ENCODE assay signal across 9 cellular contexts in the genomic region with DNA sequence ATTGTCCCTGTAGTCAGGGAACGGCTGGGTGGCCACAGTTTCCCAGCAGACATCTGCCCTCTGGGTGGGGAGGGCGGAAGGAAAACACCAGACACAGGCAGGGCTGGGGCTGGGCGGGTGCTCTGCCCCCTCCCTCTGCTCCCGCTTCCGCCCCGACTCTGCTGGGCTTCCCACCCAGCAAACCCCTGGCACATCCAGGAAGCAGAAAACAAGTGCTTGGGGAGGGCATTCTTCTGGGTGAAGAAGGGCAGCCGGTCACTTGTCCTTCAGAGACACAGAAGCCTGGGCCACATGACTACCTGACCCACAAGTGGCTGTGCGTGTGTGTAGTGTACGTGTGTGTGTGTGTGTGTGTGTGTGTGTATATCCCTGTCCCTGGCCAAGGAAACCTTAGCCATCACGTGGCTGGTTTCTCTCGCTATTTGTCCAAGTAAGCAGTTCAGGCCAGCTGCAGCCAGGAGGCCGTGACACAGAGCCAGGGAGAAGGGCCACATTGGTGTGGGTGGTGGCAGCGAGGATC.
DNase-seq lines count a peak whose midpoint lies in the region; ATAC-seq and TF ChIP-seq lines count a peak whose summit lies in the region.
"Had no signal": no experiment of that assay in that cellular context is flagged by ENCODE, and none has a peak within 500 bp of the region (broad histone marks: within the 10 kb centered on the region; RNA-seq: fewer than 3 reads in every experiment).

No MANE protein-coding gene starts in this region.

- no peak overlapping the region for H3K4me2 ChIP-seq in SK-N-SH

- no peak for TF ChIP-seq RAD21 in SK-N-SH (IDR thresholded peaks at IDR 0.05; ENCODE audit: low read length)

- intact Hi-C loops in colonic mucosa (cut with DNase I): no loop called here
- intact Hi-C loops in thyroid gland (cut with DNase I): loop anchor here (5.0 kb wide), 1 partner anchor 179 kb away; no protein-coding TSS in a partner anchor

- peak overlapping the region; percentile 82 to 97; a peak in 3 of 4 replicates for H3K27ac ChIP-seq in SK-N-SH (ENCODE audit: low read depth in 2 of 2, low read length in 1 of 2)
- H3K27ac ChIP-seq in colonic mucosa: peak overlapping the region; percentile 69
- H3K27ac ChIP-seq in mucosa of rectum (ENCODE audit: low read depth in 2 of 2, low read length in 2 of 2): peak overlapping the region; percentile 67 to 86
- peak overlapping the region; percentile 94 to 99 (median 95) for H3K27ac ChIP-seq in thyroid gland

- no peak for ATAC-seq in SK-N-SH treated with all-trans-retinoic acid at 6 μM for 48 hours
- no peak for ATAC-seq in HG02759 (IDR thresholded peaks at IDR 0.05; ENCODE audit: unreplicated experiment)

- H3K4me1 ChIP-seq in SK-N-SH (ENCODE audit: control insufficient read depth in 1 of 2, insufficient read depth in 2 of 2, low read depth in 1 of 2, low read length in 1 of 2) (peaks cover 49 to 90% of the 10 kb centered on the region in 2 experiments; a peak in 3 of 4 replicates), colonic mucosa (peaks cover 32% of the 10 kb centered on the region), mucosa of rectum (ENCODE audit: control insufficient read depth in 2 of 2, insufficient read depth in 2 of 2, low read length in 2 of 2) (peaks cover 57 to 64% of the 10 kb centered on the region in 2 donors), thyroid gland (peaks cover 78 to 86% of the 10 kb centered on the region in 2 donors)

- TF ChIP-seq POLR2A in thyroid gland (IDR thresholded peaks at IDR 0.05): peak in 1 of 2 donors; percentile 36

- peaks cover 2 to 12% of the 10 kb centered on the region in 2 experiments for H3K36me3 ChIP-seq in SK-N-SH (replicated peaks in 1 of 2; ENCODE audit: control insufficient read depth in 1 of 2, insufficient read depth in 2 of 2, low read length in 1 of 2)
- H3K36me3 ChIP-seq in colonic mucosa: no peaks in the 10 kb centered on the region
- peaks cover 0 to 21% of the 10 kb centered on the region in 2 donors for H3K36me3 ChIP-seq in mucosa of rectum (ENCODE audit: control insufficient read depth in 2 of 2, insufficient read depth in 2 of 2, low read length in 2 of 2)
- H3K36me3 ChIP-seq in thyroid gland: no peaks in the 10 kb centered on the region

- no peaks in the 10 kb centered on the region for H3K9me3 ChIP-seq in SK-N-SH
- H3K9me3 ChIP-seq in colonic mucosa: no peaks in the 10 kb centered on the region
- no peaks in the 10 kb centered on the region for H3K9me3 ChIP-seq in mucosa of rectum (ENCODE audit: control insufficient read depth in 2 of 2, low read length in 2 of 2)
- H3K9me3 ChIP-seq in thyroid gland: no peaks in the 10 kb centered on the region

- no peak overlapping the region for H3K4me3 ChIP-seq in SK-N-SH (ENCODE audit: low read depth in 2 of 2, low read length in 1 of 2)
- H3K4me3 ChIP-seq in colonic mucosa: no peak overlapping the region
- no peak overlapping the region for H3K4me3 ChIP-seq in mucosa of rectum (ENCODE audit: low read length in 2 of 2)
- no peak overlapping the region for H3K4me3 ChIP-seq in thyroid gland (replicated peaks in 1 of 3)

- peaks cover 30% of the 10 kb centered on the region for H3F3A ChIP-seq in SK-N-SH (replicated peaks; ENCODE audit: insufficient read depth)

- peaks cover 8% of the 10 kb centered on the region for H4K20me1 ChIP-seq in SK-N-SH (ENCODE audit: insufficient read depth)

- WGBS in SK-N-SH (ENCODE audit: low lambda C conversion rate): 88% methylated on average over 9 of the region's 13 CpGs
- 3 to 12% methylated on average over 8 to 11 of the region's 13 CpGs for WGBS in thyroid gland, 2 donors

- H2AFZ ChIP-seq in SK-N-SH (ENCODE audit: low read depth): no peak overlapping the region

- H3K27me3 ChIP-seq in SK-N-SH (ENCODE audit: insufficient read depth) (no peaks in the 10 kb centered on the region), colonic mucosa (no peaks in the 10 kb centered on the region), mucosa of rectum (ENCODE audit: control insufficient read depth in 2 of 2, insufficient read depth in 2 of 2, low read length in 2 of 2) (no peaks in the 10 kb centered on the region), thyroid gland (no peaks in the 10 kb centered on the region)

- CTCF ChIA-PET in SK-N-SH (lab: Yijun Ruan, JAX): no interaction called here

- H3K9ac ChIP-seq in SK-N-SH (no peak overlapping the region), colonic mucosa (ENCODE audit: low read depth in 2 of 2, low read length in 2 of 2) (peak overlapping the region; percentile 33 to 34), mucosa of rectum (ENCODE audit: low read depth in 1 of 2, low read length in 2 of 2) (peak overlapping the region in 1 of 2 donors; percentile 46)

- TF ChIP-seq CTCF in SK-N-SH (IDR thresholded peaks at IDR 0.05): no peak
- TF ChIP-seq CTCF in colonic mucosa (IDR thresholded peaks at IDR 0.05): no peak
- peak in 4 of 6 experiments; percentile 39 to 72 (median 56) for TF ChIP-seq CTCF in thyroid gland (IDR thresholded peaks at IDR 0.05)

- POLR2A ChIA-PET in SK-N-SH (lab: Yijun Ruan, JAX): no interaction called here

- no peaks in the 10 kb centered on the region for H3K9me2 ChIP-seq in SK-N-SH

- TF ChIP-seq EP300 in SK-N-SH (IDR thresholded peaks at IDR 0.05; ENCODE audit: borderline replicate concordance in 1 of 2, low read depth in 1 of 2, low read length in 1 of 2): no peak

- H3K79me2 ChIP-seq in SK-N-SH (ENCODE audit: insufficient read depth): peaks cover 61% of the 10 kb centered on the region; the same call in 1 of the 2 replicates

- DNase-seq in SK-N-SH: no peak
- DNase-seq in colonic mucosa: peak; percentile 66
- DNase-seq in thyroid gland: peak; percentile 96 to 97
- DNase-seq in SIG-M5 (lab: John Stamatoyannopoulos, UW): no peak
- DNase-seq in DMS 273 (lab: John Stamatoyannopoulos, UW; ENCODE audit: unreplicated experiment): no peak
- DNase-seq: activated gamma-delta T cell treated with Interleukin-2 at 50 U/mL for 16 hours had no signal

TF ChIP-seq in SK-N-SH, 30 proteins besides CTCF, POLR2A, EP300 and RAD21 (continues in another document):
- TF ChIP-seq ZBTB33 (IDR thresholded peaks at IDR 0.05; ENCODE audit: borderline replicate concordance, low read depth) (no peak), RCOR1 (IDR thresholded peaks at IDR 0.05; ENCODE audit: low read length) (no peak), FOXM1 (IDR thresholded peaks at IDR 0.05; ENCODE audit: low read depth) (no peak), TEAD4 (IDR thresholded peaks at IDR 0.05; ENCODE audit: borderline replicate concordance, insufficient read depth) (no peak), MEF2A (IDR thresholded peaks at IDR 0.05; ENCODE audit: borderline replicate concordance, low read depth) (no peak)
- TF ChIP-seq, protein P1, sequence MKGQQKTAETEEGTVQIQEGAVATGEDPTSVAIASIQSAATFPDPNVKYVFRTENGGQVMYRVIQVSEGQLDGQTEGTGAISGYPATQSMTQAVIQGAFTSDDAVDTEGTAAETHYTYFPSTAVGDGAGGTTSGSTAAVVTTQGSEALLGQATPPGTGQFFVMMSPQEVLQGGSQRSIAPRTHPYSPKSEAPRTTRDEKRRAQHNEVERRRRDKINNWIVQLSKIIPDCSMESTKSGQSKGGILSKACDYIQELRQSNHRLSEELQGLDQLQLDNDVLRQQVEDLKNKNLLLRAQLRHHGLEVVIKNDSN (IDR thresholded peaks at IDR 0.05; ENCODE audit: borderline replicate concordance, low read depth): no peak

TF ChIP-seq in SK-N-SH treated with all-trans-retinoic acid at 6 μM for 48 hours, 23 proteins besides CTCF, POLR2A, EP300 and RAD21 (continues in another document):
- no peak for TF ChIP-seq ZFP30 (CRISPR knock-in tag; IDR thresholded peaks at IDR 0.05)
- no peak for TF ChIP-seq PPARA (CRISPR knock-in tag; IDR thresholded peaks at IDR 0.05; ENCODE audit: borderline replicate concordance)
- TF ChIP-seq GLIS3 (CRISPR knock-in tag; IDR thresholded peaks at IDR 0.05): no peak
- no peak for TF ChIP-seq TOX (CRISPR knock-in tag; IDR thresholded peaks at IDR 0.05; ENCODE audit: borderline replicate concordance)
- TF ChIP-seq OSR1 (CRISPR knock-in tag; IDR thresholded peaks at IDR 0.05): no peak
- no peak for TF ChIP-seq ZNF8 (CRISPR knock-in tag; IDR thresholded peaks at IDR 0.05)
- no peak for TF ChIP-seq RARB (CRISPR knock-in tag; IDR thresholded peaks at IDR 0.05)
- no peak for TF ChIP-seq ISL1 (CRISPR knock-in tag; IDR thresholded peaks at IDR 0.05)
- no peak for TF ChIP-seq TCF4 (CRISPR knock-in tag; IDR thresholded peaks at IDR 0.05; ENCODE audit: borderline replicate concordance)
- TF ChIP-seq ZC3H10 (CRISPR knock-in tag; IDR thresholded peaks at IDR 0.05): no peak
- TF ChIP-seq PATZ1 (CRISPR knock-in tag; IDR thresholded peaks at IDR 0.05; ENCODE audit: borderline replicate concordance): no peak
- TF ChIP-seq ARNTL (CRISPR knock-in tag; IDR thresholded peaks at IDR 0.05; ENCODE audit: borderline replicate concordance, low read depth): no peak

Comparison
In these comparisons a context has a peak if more than half of its experiments do, and no peak if none do; other contexts are left out.
1. DNase-seq: peak in colonic mucosa (single experiment) and thyroid gland (2 of 2); none in SK-N-SH (single experiment), SIG-M5 (single experiment) and DMS 273 (single experiment).
2. CTCF ChIP-seq: peak in thyroid gland (4 of 6); none in SK-N-SH (single experiment) and colonic mucosa (single experiment).
3. Peak in every context shown above with its lines, with median percentiles within 50 percentile points of each other: H3K27ac ChIP-seq.